ENCODE assay signal across 17 cellular contexts in genomic region chr7:46775020-46775419, GRCh38.
DNase-seq lines count a peak whose midpoint lies in the region; ATAC-seq and TF ChIP-seq lines count a peak whose summit lies in the region.
"Had no signal": no experiment of that assay in that cellular context is flagged by ENCODE, and none has a peak within 500 bp of the region (broad histone marks: within the 10 kb centered on the region; RNA-seq: fewer than 3 reads in every experiment).

No MANE protein-coding gene starts in this region.

- no peaks in the 10 kb centered on the region for H3F3A ChIP-seq in neural progenitor cell (ENCODE audit: low read depth)

- H3K9me3 Mint-ChIP-seq in neural progenitor cell: peaks cover 3% of the 10 kb centered on the region
- no peaks in the 10 kb centered on the region for H3K9me3 Mint-ChIP-seq in activated CD4-positive, alpha-beta T cell treated with anti-CD3 and anti-CD28 coated beads, Interleukin-2, amount 10 ng/mL, durations not matched to agents 24 days and 14 days
- peaks cover under 1 to 3% of the 10 kb centered on the region in 2 experiments; a peak in 2 of 5 replicates for H3K9me3 Mint-ChIP-seq in H9

- no peaks in the 10 kb centered on the region for H4K20me1 ChIP-seq in IMR-90 (ENCODE audit: insufficient read depth, low read length)
- H4K20me1 ChIP-seq in neural progenitor cell (ENCODE audit: low read depth): no peaks in the 10 kb centered on the region
- no peaks in the 10 kb centered on the region for H4K20me1 ChIP-seq in H9 (ENCODE audit: control insufficient read depth, insufficient read depth, insufficient read length)

- H3K4me3 ChIP-seq in IMR-90 (ENCODE audit: insufficient read depth, low read depth, low read length) (no peak overlapping the region), esophagus muscularis mucosa (no peak overlapping the region), neural progenitor cell (no peak overlapping the region), thoracic aorta (no peak overlapping the region)
- H3K4me3 ChIP-seq: A549, HAP-1 had no signal

- no peak overlapping the region for H3T11ph ChIP-seq in H9 (ENCODE audit: low read length)

- H3K79me1 ChIP-seq in IMR-90 (ENCODE audit: low read depth in 1 of 2, low read length in 2 of 2) (no peaks in the 10 kb centered on the region), H9 (ENCODE audit: insufficient read depth, low read depth, low read length, poor library complexity, severe bottlenecking) (no peaks in the 10 kb centered on the region)

- dilution Hi-C loops in IMR-90 (cut with HindIII; ENCODE audit: low sequenced_read_pairs, unreplicated experiment): no loop called here

- no peak overlapping the region for H2AK9ac ChIP-seq in IMR-90 (replicated peaks; ENCODE audit: low read depth, low read length, poor library complexity)

- H3K4me1 ChIP-seq in IMR-90 (ENCODE audit: control insufficient read depth, insufficient read depth, low read length) (no peaks in the 10 kb centered on the region), esophagus muscularis mucosa (peaks cover 30 to 58% (median 40%) of the 10 kb centered on the region in 4 donors), neural progenitor cell (peaks cover 5% of the 10 kb centered on the region), thoracic aorta (ENCODE audit: control insufficient read depth in 1 of 2, low read depth in 2 of 2) (peaks cover 25 to 40% of the 10 kb centered on the region in 2 donors), H9 (ENCODE audit: insufficient read depth, low read length) (no peaks in the 10 kb centered on the region)
- H3K4me1 ChIP-seq: A549, HAP-1 had no signal

- no peak overlapping the region for H3K14ac ChIP-seq in IMR-90 (replicated peaks; ENCODE audit: low read depth, low read length)
- H3K14ac ChIP-seq in H9 (ENCODE audit: insufficient read depth, low read length): no peak overlapping the region

- no peak overlapping the region for H4K5ac ChIP-seq in IMR-90 (ENCODE audit: low read depth, low read length)
- H4K5ac ChIP-seq in H9 (ENCODE audit: insufficient read length, low read depth, low read length): no peak overlapping the region

- no peak for TF ChIP-seq RAD21 in IMR-90 (IDR thresholded peaks at IDR 0.05; ENCODE audit: low read length)

- H3K56ac ChIP-seq in IMR-90 (ENCODE audit: extremely low read depth, insufficient read depth, low read length): no peak overlapping the region
- H3K56ac ChIP-seq in H9 (ENCODE audit: insufficient read length, low read depth, low read length): no peak overlapping the region

- H2AFZ ChIP-seq in IMR-90 (replicated peaks; ENCODE audit: low read length, poor library complexity) (no peak overlapping the region), neural progenitor cell (replicated peaks) (no peak overlapping the region), H9 (ENCODE audit: low read length) (no peak overlapping the region)

- H3K36me3 ChIP-seq in IMR-90 (ENCODE audit: control insufficient read depth, insufficient read depth, low read length) (no peaks in the 10 kb centered on the region), esophagus muscularis mucosa (no peaks in the 10 kb centered on the region), neural progenitor cell (no peaks in the 10 kb centered on the region), thoracic aorta (no peaks in the 10 kb centered on the region)
- H3K36me3 ChIP-seq: HAP-1 had no signal

- CTCF ChIA-PET in IMR-90 (lab: Yijun Ruan, JAX): no interaction called here

- H3K36me3 Mint-ChIP-seq in neural progenitor cell: no peaks in the 10 kb centered on the region
- H3K36me3 Mint-ChIP-seq in activated CD4-positive, alpha-beta T cell treated with anti-CD3 and anti-CD28 coated beads, Interleukin-2, amount 10 ng/mL, durations not matched to agents 24 days and 14 days (ENCODE audit: low read depth): no peaks in the 10 kb centered on the region
- peaks cover 0 to 1% (median 0%) of the 10 kb centered on the region in 3 experiments; a peak in 1 of 7 replicates for H3K36me3 Mint-ChIP-seq in H9 (ENCODE audit: insufficient read depth in 1 of 3, low read depth in 3 of 3)
- H3K36me3 Mint-ChIP-seq: CD14-positive monocyte; CD8-positive, alpha-beta T cell had no signal

- TF ChIP-seq POLR2A in IMR-90 (IDR thresholded peaks at IDR 0.05; ENCODE audit: low read depth, low read length): no peak
- no peak for TF ChIP-seq POLR2A in esophagus muscularis mucosa (IDR thresholded peaks at IDR 0.05; ENCODE audit: low read depth)

- ATAC-seq in IMR-90 (ENCODE audit: low read depth): 0 out of 2 replicates have a peak, but pooled peaks have one; percentile 14
- no peak for ATAC-seq in thoracic aorta (ENCODE audit: insufficient number of reproducible peaks, low FRiP score, low read depth)
- ATAC-seq: A549; CD8-positive, alpha-beta T cell; HepG2 had no signal

- BruUV-seq in IMR-90 (replicated peaks; lab: Mats Ljungman, UMichigan): no TSS peak

- H3K23ac ChIP-seq in IMR-90 (ENCODE audit: low read depth, low read length) (no peak overlapping the region), H9 (ENCODE audit: insufficient read length, low read depth, low read length) (no peak overlapping the region)

- no peak overlapping the region for H2BK15ac ChIP-seq in IMR-90 (ENCODE audit: low read depth, low read length)
- no peak overlapping the region for H2BK15ac ChIP-seq in H9 (ENCODE audit: low read depth, low read length)

- intact Hi-C loops in IMR-90 (cut with micrococcal nuclease) (loop anchor here (5.0 to 10.0 kb wide), 4 partner anchors 157 to 420 kb away; no protein-coding TSS in a partner anchor), esophagus muscularis mucosa (cut with DNase I) (loop anchor here (5.0 to 10.0 kb wide), 3 partner anchors 60 to 480 kb away; no protein-coding TSS in a partner anchor)
- intact Hi-C loops in activated CD4-positive, alpha-beta T cell treated with anti-CD3 and anti-CD28 coated beads, Interleukin-2, amount 10 ng/mL, durations not matched to agents 24 days and 14 days (cut with micrococcal nuclease): no loop called here

- H3K4ac ChIP-seq in IMR-90 (ENCODE audit: low read depth, low read length) (no peak overlapping the region), H9 (ENCODE audit: low read depth, low read length) (no peak overlapping the region)

- H3K9ac ChIP-seq in IMR-90 (ENCODE audit: low read depth, low read length) (no peak overlapping the region), neural progenitor cell (no peak overlapping the region), H9 (ENCODE audit: extremely low read depth, insufficient read length, low read length) (no peak overlapping the region)

- H3K18ac ChIP-seq in IMR-90 (ENCODE audit: low read depth, low read length) (peak overlapping the region; percentile 52; the same call in 1 of the 2 replicates), H9 (ENCODE audit: insufficient read length, low read depth, low read length) (no peak overlapping the region)

- in situ Hi-C loops in IMR-90 (cut with MboI; ENCODE audit: low sequenced_read_pairs): no loop called here

- POLR2A ChIA-PET in IMR-90 (lab: Charles Lee; ENCODE audit: unreplicated experiment): no interaction called here

- H3K9me1 ChIP-seq in IMR-90 (ENCODE audit: insufficient read depth, low read length): no peaks in the 10 kb centered on the region

- H3K23me2 ChIP-seq in H9 (ENCODE audit: insufficient read length, low read depth, low read length, poor library complexity, severe bottlenecking): no peaks in the 10 kb centered on the region

- no peak overlapping the region for H2BK12ac ChIP-seq in H9 (ENCODE audit: insufficient read length, low read depth, low read length)

- no peaks in the 10 kb centered on the region for H3K79me2 ChIP-seq in neural progenitor cell (ENCODE audit: low read depth)
- H3K79me2 ChIP-seq in H9 (ENCODE audit: insufficient read depth, low read length): no peaks in the 10 kb centered on the region

- H3K4me2 ChIP-seq in IMR-90 (ENCODE audit: low read depth, low read length): no peak overlapping the region
- H3K4me2 ChIP-seq in neural progenitor cell: peak overlapping the region; percentile 2
- H3K4me2 ChIP-seq in H9 (ENCODE audit: insufficient read depth, insufficient read length, low read length): no peak overlapping the region
- H3K4me2 ChIP-seq: A549 had no signal

- DNase-seq in IMR-90: no peak
- no peak for DNase-seq in esophagus muscularis mucosa (ENCODE audit: extremely low spot score)
- no peak for DNase-seq in neural progenitor cell (ENCODE audit: low spot score)
- no peak for DNase-seq in thoracic aorta (ENCODE audit: low spot score)
- no peak for DNase-seq in AG08396 (ENCODE audit: low spot score)
- no peak for DNase-seq in activated CD4-positive, alpha-beta T cell treated with anti-CD3 and anti-CD28 coated beads, Interleukin-2, amount 10 ng/mL, durations not matched to agents 24 days and 14 days
- no peak for DNase-seq in H9
- DNase-seq: CD8-positive, alpha-beta T cell; COR-L47; DMS153; DMS79 treated with DMSO at 0.1 percent for 48 hours; EL; GOT3 had no signal

- no peak overlapping the region for H4K8ac ChIP-seq in IMR-90 (ENCODE audit: low read depth in 2 of 2, low read length in 2 of 2)
- no peak overlapping the region for H4K8ac ChIP-seq in H9 (replicated peaks; ENCODE audit: insufficient read length, low read depth, low read length)

- no peak overlapping the region for H2AK5ac ChIP-seq in IMR-90 (ENCODE audit: low read depth, low read length)
- no peak overlapping the region for H2AK5ac ChIP-seq in H9 (ENCODE audit: insufficient read length, low read length)

- H3K27ac ChIP-seq in IMR-90 (ENCODE audit: insufficient read depth, low read length) (no peak overlapping the region), esophagus muscularis mucosa (replicated peaks in 1 of 4) (peak overlapping the region; percentile 52 to 82 (median 70)), neural progenitor cell (no peak overlapping the region), thoracic aorta (peak overlapping the region; percentile 85 to 86), H9 (ENCODE audit: insufficient read length, low read depth, low read length) (no peak overlapping the region)
- H3K27ac ChIP-seq: A549 had no signal

- H2BK120ac ChIP-seq in IMR-90 (ENCODE audit: low read depth, low read length) (no peak overlapping the region), H9 (ENCODE audit: low read depth, low read length, poor library complexity, severe bottlenecking) (no peak overlapping the region)

- H3K27ac Mint-ChIP-seq in neural progenitor cell: no peak overlapping the region
- H3K27ac Mint-ChIP-seq in activated CD4-positive, alpha-beta T cell treated with anti-CD3 and anti-CD28 coated beads, Interleukin-2, amount 10 ng/mL, durations not matched to agents 24 days and 14 days: no peak overlapping the region
- no peak overlapping the region for H3K27ac Mint-ChIP-seq in H9
- H3K27ac Mint-ChIP-seq: CD14-positive monocyte; CD8-positive, alpha-beta T cell had no signal

- WGBS in IMR-90 (ENCODE audit: extremely low coverage in 2 of 2, insufficient read length in 1 of 2), 2 experiments: no CpG with 5 or more reads among the region's 1 CpG
- WGBS in esophagus muscularis mucosa: 89% methylated on average over 1 of the region's 1 CpG
- no CpG with 5 or more reads among the region's 1 CpG for WGBS in H9 (ENCODE audit: extremely low coverage, insufficient read length, low lambda C conversion rate)

- H3K4me1 Mint-ChIP-seq in neural progenitor cell: peaks cover 8% of the 10 kb centered on the region
- no peaks in the 10 kb centered on the region for H3K4me1 Mint-ChIP-seq in activated CD4-positive, alpha-beta T cell treated with anti-CD3 and anti-CD28 coated beads, Interleukin-2, amount 10 ng/mL, durations not matched to agents 24 days and 14 days
- H3K4me1 Mint-ChIP-seq in H9: peaks cover 4 to 7% of the 10 kb centered on the region in 2 experiments; a peak in 3 of 4 replicates
- H3K4me1 Mint-ChIP-seq: CD14-positive monocyte had no signal

- H4K91ac ChIP-seq in IMR-90 (ENCODE audit: insufficient read depth, low read depth, low read length) (no peak overlapping the region), H9 (ENCODE audit: insufficient read length, low read depth, low read length) (no peak overlapping the region)

- H3K27me3 Mint-ChIP-seq in neural progenitor cell (ENCODE audit: insufficient read depth, low read depth): peaks cover 6% of the 10 kb centered on the region
- no peaks in the 10 kb centered on the region for H3K27me3 Mint-ChIP-seq in activated CD4-positive, alpha-beta T cell treated with anti-CD3 and anti-CD28 coated beads, Interleukin-2, amount 10 ng/mL, durations not matched to agents 24 days and 14 days
- H3K27me3 Mint-ChIP-seq in H9 (ENCODE audit: low read depth): no peaks in the 10 kb centered on the region

- H3K27me3 ChIP-seq in IMR-90 (ENCODE audit: control insufficient read depth, insufficient read depth, low read length) (no peaks in the 10 kb centered on the region), esophagus muscularis mucosa (no peaks in the 10 kb centered on the region), neural progenitor cell (no peaks in the 10 kb centered on the region), thoracic aorta (replicated peaks; ENCODE audit: insufficient read depth) (no peaks in the 10 kb centered on the region), H9 (ENCODE audit: insufficient read depth, low read length) (no peaks in the 10 kb centered on the region)

- H2BK20ac ChIP-seq in IMR-90 (ENCODE audit: low read depth, low read length) (no peak overlapping the region), H9 (ENCODE audit: low read depth, low read length, poor library complexity, severe bottlenecking) (no peak overlapping the region)

- H3K9me3 ChIP-seq in IMR-90 (ENCODE audit: control insufficient read depth, insufficient read depth, low read length) (no peaks in the 10 kb centered on the region), esophagus muscularis mucosa (peaks cover 0 to 7% (median 3%) of the 10 kb centered on the region in 4 donors), neural progenitor cell (ENCODE audit: low read depth) (no peaks in the 10 kb centered on the region), thoracic aorta (no peaks in the 10 kb centered on the region), H9 (ENCODE audit: control insufficient read depth, low read depth, low read length) (no peaks in the 10 kb centered on the region)
- H3K9me3 ChIP-seq: HAP-1 had no signal

- TF ChIP-seq CTCF in IMR-90 (conservative IDR thresholded peaks at IDR 0.05; ENCODE audit: low read depth, low read length): no peak
- TF ChIP-seq CTCF in esophagus muscularis mucosa (IDR thresholded peaks at IDR 0.05): no peak
- no peak for TF ChIP-seq CTCF in neural progenitor cell (IDR thresholded peaks at IDR 0.05)
- no peak for TF ChIP-seq CTCF in thoracic aorta (IDR thresholded peaks at IDR 0.05)
- no peak for TF ChIP-seq CTCF in H9 (conservative IDR thresholded peaks at IDR 0.05)

- no peak for TF ChIP-seq EP300 in esophagus muscularis mucosa (IDR thresholded peaks at IDR 0.05)

- H2BK5ac ChIP-seq in IMR-90 (ENCODE audit: low read depth, low read length, poor library complexity, severe bottlenecking) (peak overlapping the region; percentile 61), H9 (ENCODE audit: insufficient read length, low read length) (no peak overlapping the region)

- H3K4me3 Mint-ChIP-seq in neural progenitor cell (no peak overlapping the region), H9 (no peak overlapping the region)
- H3K4me3 Mint-ChIP-seq in activated CD4-positive, alpha-beta T cell treated with anti-CD3 and anti-CD28 coated beads, Interleukin-2, amount 10 ng/mL, durations not matched to agents 24 days and 14 days: no peak overlapping the region
- H3K4me3 Mint-ChIP-seq: CD14-positive monocyte; CD8-positive, alpha-beta T cell had no signal

Comparison
In these comparisons a context has a peak if more than half of its experiments do, and no peak if none do; other contexts are left out.
1. H3K27ac ChIP-seq: peak in esophagus muscularis mucosa (4 of 4) and thoracic aorta (2 of 2); none in IMR-90 (single experiment), neural progenitor cell (single experiment) and H9 (single experiment).